25 cellular contexts compared by ENCODE assay signal in the genomic region with DNA sequence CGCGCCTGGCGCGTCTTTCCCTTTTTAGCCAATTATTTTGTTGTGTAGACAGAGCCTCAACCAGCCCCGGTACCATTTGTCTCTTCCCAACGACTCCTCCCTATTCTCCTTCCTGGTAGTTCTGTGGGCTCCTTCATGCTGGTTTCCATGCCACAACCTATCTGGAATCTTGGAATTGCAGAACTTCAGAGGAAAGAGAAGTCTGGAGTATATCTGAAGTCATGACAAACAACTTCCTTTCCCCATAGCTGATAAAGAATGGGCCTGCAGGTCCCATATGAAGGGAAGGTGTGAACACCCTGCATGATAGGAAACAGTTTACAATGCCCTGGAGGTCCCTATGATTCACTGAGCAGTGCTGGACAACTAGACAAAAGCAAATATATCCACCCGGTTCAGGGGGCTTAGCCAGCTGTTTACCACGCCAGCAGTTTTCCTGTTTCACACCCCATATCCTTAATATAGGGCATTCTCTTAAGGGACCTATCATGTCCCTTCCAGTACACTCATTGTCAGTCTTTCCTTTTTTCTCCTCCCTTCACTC. TPM values are rescaled to one million over a fixed set of nuclear protein-coding genes. Genes with fewer than 3 reads are reported as not detected.
A peak's percentile ranks its signal among the peaks of the same experiment; 100 is the strongest.
DNase-seq lines count a peak whose midpoint lies in the region; ATAC-seq, FAIRE-seq and TF ChIP-seq lines count a peak whose summit lies in the region.
"Had no signal": no experiment of that assay in that cellular context is flagged by ENCODE, and none has a peak within 500 bp of the region (broad histone marks: within the 10 kb centered on the region; RNA-seq: fewer than 3 reads in every experiment).

No MANE protein-coding gene starts in this region.

- H3K4me3 ChIP-seq in SK-N-SH (ENCODE audit: low read depth in 2 of 2, low read length in 1 of 2): no peak overlapping the region
- H3K4me3 ChIP-seq: breast epithelium, esophagus squamous epithelium, lower lobe of right lung, spleen, tibial nerve had no signal

- H3K9ac ChIP-seq in SK-N-SH: no peak overlapping the region

- no peaks in the 10 kb centered on the region for H3K27me3 Mint-ChIP-seq in activated naive CD8-positive, alpha-beta T cell treated with anti-CD3 and anti-CD28 coated beads for 36 hours
- H3K27me3 Mint-ChIP-seq in naive thymus-derived CD8-positive, alpha-beta T cell: no peaks in the 10 kb centered on the region
- H3K27me3 Mint-ChIP-seq: activated B cell treated with CpG ODN at 0.5 μM for 24 hours had no signal

- H2AFZ ChIP-seq in SK-N-SH (ENCODE audit: low read depth): 0 out of 2 replicates have a peak overlapping the region, but pooled peaks have one; percentile 14

- peaks cover 29% of the 10 kb centered on the region for H3F3A ChIP-seq in SK-N-SH (replicated peaks; ENCODE audit: insufficient read depth)

- no peak for TF ChIP-seq CTCF in SK-N-SH (IDR thresholded peaks at IDR 0.05)

- peaks cover 61% of the 10 kb centered on the region for H3K4me1 Mint-ChIP-seq in activated naive CD8-positive, alpha-beta T cell treated with anti-CD3 and anti-CD28 coated beads for 36 hours
- H3K4me1 Mint-ChIP-seq in naive thymus-derived CD8-positive, alpha-beta T cell: peaks cover 19 to 76% (median 57%) of the 10 kb centered on the region in 4 donors

- 66% methylated on average over 8 of the region's 8 CpGs for WGBS in SK-N-SH (ENCODE audit: low lambda C conversion rate)

- peak overlapping the region; percentile 89 for H3K27ac Mint-ChIP-seq in activated naive CD8-positive, alpha-beta T cell treated with anti-CD3 and anti-CD28 coated beads for 36 hours
- H3K27ac Mint-ChIP-seq in naive thymus-derived CD8-positive, alpha-beta T cell: peak overlapping the region in 9 of 10 donors; percentile 55 to 94 (median 85)
- H3K27ac Mint-ChIP-seq: activated B cell treated with CpG ODN at 0.5 μM for 24 hours, H9, nephron progenitor cell had no signal

- H3K79me2 ChIP-seq in SK-N-SH (ENCODE audit: insufficient read depth): no peaks in the 10 kb centered on the region

- H3K9me2 ChIP-seq in SK-N-SH: no peaks in the 10 kb centered on the region

- H3K36me3 Mint-ChIP-seq in activated naive CD8-positive, alpha-beta T cell treated with anti-CD3 and anti-CD28 coated beads for 36 hours: peaks cover 7% of the 10 kb centered on the region
- peaks cover 0 to 4% (median 0%) of the 10 kb centered on the region in 3 donors for H3K36me3 Mint-ChIP-seq in naive thymus-derived CD8-positive, alpha-beta T cell

- peak; percentile 69 for FAIRE-seq in GM19239 (lab: Jason Lieb, UNC)

- H3K36me3 ChIP-seq in SK-N-SH (replicated peaks in 1 of 2; ENCODE audit: control insufficient read depth in 1 of 2, insufficient read depth in 2 of 2, low read length in 1 of 2): no peaks in the 10 kb centered on the region
- H3K36me3 ChIP-seq: BE2C, breast epithelium, esophagus squamous epithelium, lower lobe of right lung, spleen, tibial nerve had no signal

- TF ChIP-seq EP300 in SK-N-SH (IDR thresholded peaks at IDR 0.05; ENCODE audit: borderline replicate concordance in 1 of 2, low read depth in 1 of 2, low read length in 1 of 2): no peak

- ATAC-seq in SK-N-SH treated with all-trans-retinoic acid at 6 μM for 48 hours (no peak), HG02840 (IDR thresholded peaks at IDR 0.05; ENCODE audit: low FRiP score, unreplicated experiment) (no peak)
- ATAC-seq in naive thymus-derived CD8-positive, alpha-beta T cell: no peak
- ATAC-seq: lower lobe of right lung had no signal

- H3K9me3 Mint-ChIP-seq in activated naive CD8-positive, alpha-beta T cell treated with anti-CD3 and anti-CD28 coated beads for 36 hours: peaks cover 4% of the 10 kb centered on the region
- H3K9me3 Mint-ChIP-seq in naive thymus-derived CD8-positive, alpha-beta T cell: peaks cover 0 to 10% (median 0%) of the 10 kb centered on the region in 9 donors
- H3K9me3 Mint-ChIP-seq: activated B cell treated with CpG ODN at 0.5 μM for 24 hours had no signal

- no peaks in the 10 kb centered on the region for H3K27me3 ChIP-seq in SK-N-SH (ENCODE audit: insufficient read depth)
- H3K27me3 ChIP-seq: BE2C, esophagus squamous epithelium, tibial nerve had no signal

- DNase-seq in SK-N-SH (no peak), GM19239 (ENCODE audit: insufficient read length, low spot score) (no peak), SW480 (ENCODE audit: low spot score) (no peak), SIG-M5 treated with dmso at 0.1 percent for 504 hours (lab: John Stamatoyannopoulos, UW; ENCODE audit: unreplicated experiment) (no peak)
- DNase-seq in activated naive CD8-positive, alpha-beta T cell treated with anti-CD3 and anti-CD28 coated beads for 36 hours: no peak
- no peak for DNase-seq in naive thymus-derived CD8-positive, alpha-beta T cell
- DNase-seq: activated B cell treated with CpG ODN at 0.5 μM for 24 hours; activated CD8-positive, alpha-beta memory T cell treated with anti-CD3 and anti-CD28 coated beads, Interleukin-2, amount 50 U/mL, for 4 hours; BE2C; esophagus squamous epithelium; H9; Kasumi-1; lower lobe of right lung; NCI-H1436; NCI-H2227 treated with DMSO at 0.1 percent for 48 hours; nephron progenitor cell; RPMI8226; spleen had no signal

- POLR2A ChIA-PET in SK-N-SH (lab: Yijun Ruan, JAX): no interaction called here
- POLR2A ChIA-PET in naive thymus-derived CD8-positive, alpha-beta T cell (lab: Charles Lee): interaction anchor here (0.8 to 9.2 kb wide), 8 partner anchors 9 to 66 kb away, joined by 3 to 183 read pairs (median 6); a partner anchor contains a TSS

- H3K27ac ChIP-seq in SK-N-SH (ENCODE audit: low read depth in 2 of 2, low read length in 1 of 2): no peak overlapping the region
- H3K27ac ChIP-seq: 22Rv1, breast epithelium, esophagus squamous epithelium, lower lobe of right lung, tibial nerve had no signal

- CTCF ChIA-PET in SK-N-SH (lab: Yijun Ruan, JAX): no interaction called here

- H4K20me1 ChIP-seq in SK-N-SH (ENCODE audit: insufficient read depth): no peaks in the 10 kb centered on the region

- H3K4me1 ChIP-seq in SK-N-SH (ENCODE audit: control insufficient read depth in 1 of 2, insufficient read depth in 2 of 2, low read depth in 1 of 2, low read length in 1 of 2): peaks cover 3 to 35% of the 10 kb centered on the region in 2 experiments
- H3K4me1 ChIP-seq: BE2C, breast epithelium had no signal

- TF ChIP-seq RAD21 in SK-N-SH (IDR thresholded peaks at IDR 0.05; ENCODE audit: low read length): no peak

- H3K4me3 Mint-ChIP-seq in activated naive CD8-positive, alpha-beta T cell treated with anti-CD3 and anti-CD28 coated beads for 36 hours: peak overlapping the region; percentile 42
- peak overlapping the region in 3 of 10 donors; percentile 8 to 62 (median 61) for H3K4me3 Mint-ChIP-seq in naive thymus-derived CD8-positive, alpha-beta T cell
- H3K4me3 Mint-ChIP-seq: activated B cell treated with CpG ODN at 0.5 μM for 24 hours, H9, nephron progenitor cell had no signal

- no peaks in the 10 kb centered on the region for H3K9me3 ChIP-seq in SK-N-SH
- H3K9me3 ChIP-seq: BE2C, breast epithelium, esophagus squamous epithelium, lower lobe of right lung, spleen, tibial nerve had no signal

- no peak overlapping the region for H3K4me2 ChIP-seq in SK-N-SH

TF ChIP-seq in SK-N-SH, 30 proteins besides CTCF, POLR2A, EP300 and RAD21:
- TF ChIP-seq JUND (IDR thresholded peaks at IDR 0.05): no peak
- TF ChIP-seq CHD2 (IDR thresholded peaks at IDR 0.05; ENCODE audit: low read length, partially characterized antibody): no peak
- TF ChIP-seq FOSL2 (IDR thresholded peaks at IDR 0.05; ENCODE audit: borderline replicate concordance, low read depth): no peak
- no peak for TF ChIP-seq NFIC (IDR thresholded peaks at IDR 0.05; ENCODE audit: borderline replicate concordance)
- TF ChIP-seq EZH2phosphoT487 (IDR thresholded peaks at IDR 0.05; ENCODE audit: borderline replicate concordance, low read depth): no peak

TF ChIP-seq in SK-N-SH treated with all-trans-retinoic acid at 6 μM for 48 hours, 23 proteins besides CTCF, POLR2A, EP300 and RAD21:
- TF ChIP-seq ZC3H10 (CRISPR knock-in tag; IDR thresholded peaks at IDR 0.05): no peak

RNA-seq across cellular contexts. Expression of a gene that starts 19.4 kb away (rescaled TPM):
- polyA plus RNA-seq in SK-N-SH (2012; rRNA removed): 1.9 and 2.6 TPM in 2 replicates
- 2.4 and 2.5 TPM in 2 replicates for polyA plus RNA-seq in SK-N-SH (2012; cell fraction: cytosol; rRNA removed)
- polyA plus RNA-seq in SK-N-SH (2012; cell fraction: nucleus; rRNA removed): 3.1 and 6.2 TPM in 2 replicates
- not detected for total RNA-seq in activated naive CD8-positive, alpha-beta T cell treated with anti-CD3 and anti-CD28 coated beads for 36 hours
- total RNA-seq in naive thymus-derived CD8-positive, alpha-beta T cell: not detected
- not detected for polyA plus RNA-seq in naive thymus-derived CD8-positive, alpha-beta T cell
- total RNA-seq: activated B cell treated with CpG ODN at 0.5 μM for 24 hours, breast epithelium, esophagus squamous epithelium, glomerular endothelial cell, H9, lower lobe of right lung, pulmonary artery endothelial cell, tibial nerve had no signal

RNA-seq across cellular contexts. Expression of a gene that starts 50.1 kb away (rescaled TPM):
- 4,830 and 10,669 TPM in 2 replicates for polyA plus RNA-seq in SK-N-SH (2012; rRNA removed)
- 11,345 and 16,426 TPM in 2 replicates for polyA plus RNA-seq in SK-N-SH (2012; cell fraction: cytosol; rRNA removed)
- polyA plus RNA-seq in SK-N-SH (2012; cell fraction: nucleus; rRNA removed): 2,546 and 2,555 TPM in 2 replicates
- 1,000 to 10,000 TPM; 3,478 to 3,646 TPM for total RNA-seq in activated naive CD8-positive, alpha-beta T cell treated with anti-CD3 and anti-CD28 coated beads for 36 hours
- total RNA-seq in naive thymus-derived CD8-positive, alpha-beta T cell: 1,000 to 10,000 TPM; 4,350 to 4,478 TPM
- over 10,000 TPM; 23,903 to 30,039 (median 28,786) TPM for polyA plus RNA-seq in naive thymus-derived CD8-positive, alpha-beta T cell
